Comparison of ENCODE assay signal across 8 cellular contexts in genomic region chr5:140690941-140691924, GRCh38. TPM values are rescaled to one million over a fixed set of nuclear protein-coding genes. Genes with fewer than 3 reads are reported as not detected.
DNase-seq lines count a peak whose midpoint lies in the region; ATAC-seq and TF ChIP-seq lines count a peak whose summit lies in the region.

HARS1 (minus strand) TSS chr5:140691370; CDS start chr5:140691304, 66 bp downstream.
A gene with protein sequence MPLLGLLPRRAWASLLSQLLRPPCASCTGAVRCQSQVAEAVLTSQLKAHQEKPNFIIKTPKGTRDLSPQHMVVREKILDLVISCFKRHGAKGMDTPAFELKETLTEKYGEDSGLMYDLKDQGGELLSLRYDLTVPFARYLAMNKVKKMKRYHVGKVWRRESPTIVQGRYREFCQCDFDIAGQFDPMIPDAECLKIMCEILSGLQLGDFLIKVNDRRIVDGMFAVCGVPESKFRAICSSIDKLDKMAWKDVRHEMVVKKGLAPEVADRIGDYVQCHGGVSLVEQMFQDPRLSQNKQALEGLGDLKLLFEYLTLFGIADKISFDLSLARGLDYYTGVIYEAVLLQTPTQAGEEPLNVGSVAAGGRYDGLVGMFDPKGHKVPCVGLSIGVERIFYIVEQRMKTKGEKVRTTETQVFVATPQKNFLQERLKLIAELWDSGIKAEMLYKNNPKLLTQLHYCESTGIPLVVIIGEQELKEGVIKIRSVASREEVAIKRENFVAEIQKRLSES (plus strand): TSS chr5:140691455. CDS start chr5:140691649, 194 bp downstream.

- H3K27ac ChIP-seq in MM.1S (ENCODE audit: low read length) = peak within 1 kb of the TSS; percentile 63
- peak within 1 kb of the TSS; percentile 48 for H3K27ac ChIP-seq in SJCRH30
- peak within 1 kb of the TSS; percentile 70 for H3K27ac ChIP-seq in foreskin keratinocyte
- peak within 1 kb of the TSS; percentile 87 for H3K27ac ChIP-seq in neural progenitor cell

- H3K79me2 ChIP-seq in MM.1S (ENCODE audit: low read length) (peaks cover 55% of the 10 kb centered on the region), neural progenitor cell (ENCODE audit: low read depth) (peaks cover 48% of the 10 kb centered on the region)

- DNase-seq in G401 (ENCODE audit: low spot score) = peak; percentile 96
- DNase-seq in HAP-1 (ENCODE audit: low spot score in 2 of 2) = peak; percentile 93 to 94
- DNase-seq in MM.1S = peak; percentile 95
- DNase-seq in SJCRH30 = peak; percentile 95
- DNase-seq in activated naive CD4-positive, alpha-beta T cell (lab: John Stamatoyannopoulos, UW) = peak; percentile 53 to 73 (median 62)
- DNase-seq in foreskin keratinocyte = peak; percentile 94 to 95
- DNase-seq in neural progenitor cell (ENCODE audit: low spot score) = peak; percentile 94
- DNase-seq in stromal cell of bone marrow (ENCODE audit: low read depth) = peak; percentile 93

- peak within 1 kb of the TSS; percentile 98 for H3K4me3 Mint-ChIP-seq in neural progenitor cell

- H3K9ac ChIP-seq in MM.1S (ENCODE audit: low read length) (peak within 1 kb of the TSS; percentile 80), neural progenitor cell (peak within 1 kb of the TSS; percentile 61)

- H3K9me3 Mint-ChIP-seq in neural progenitor cell = no peaks in the 10 kb centered on the region

- H3K36me3 ChIP-seq in HAP-1 (replicated peaks) (peaks cover 45% of the 10 kb centered on the region), MM.1S (replicated peaks; ENCODE audit: insufficient read depth, low read length) (peaks cover 10% of the 10 kb centered on the region), SJCRH30 (peaks cover 14% of the 10 kb centered on the region), neural progenitor cell (no peaks in the 10 kb centered on the region)

- peaks cover 6% of the 10 kb centered on the region; the same call in 1 of the 2 replicates for H3K4me1 ChIP-seq in HAP-1
- peaks cover 10% of the 10 kb centered on the region; the same call in 1 of the 2 replicates for H3K4me1 ChIP-seq in MM.1S (ENCODE audit: low read length)
- H3K4me1 ChIP-seq in SJCRH30 = no peaks in the 10 kb centered on the region; the same call in 1 of the 2 replicates
- H3K4me1 ChIP-seq in foreskin keratinocyte = peaks cover 3% of the 10 kb centered on the region
- no peaks in the 10 kb centered on the region for H3K4me1 ChIP-seq in neural progenitor cell

- peak; percentile 91 for ATAC-seq in foreskin keratinocyte

- H3K4me3 ChIP-seq in HAP-1 = peak within 1 kb of the TSS; percentile 85
- H3K4me3 ChIP-seq in MM.1S (ENCODE audit: low read length) = peak within 1 kb of the TSS; percentile 91
- H3K4me3 ChIP-seq in SJCRH30 = peak within 1 kb of the TSS; percentile 67
- peak within 1 kb of the TSS; percentile 79 for H3K4me3 ChIP-seq in neural progenitor cell

- TF ChIP-seq CTCF in MM.1S (IDR thresholded peaks at IDR 0.05; ENCODE audit: low read length) (no peak), foreskin keratinocyte (conservative IDR thresholded peaks at IDR 0.05) (peak; percentile 16), neural progenitor cell (IDR thresholded peaks at IDR 0.05) (no peak)

- H3K4me2 ChIP-seq in MM.1S (ENCODE audit: low read depth, low read length) (peak within 1 kb of the TSS; percentile 87), neural progenitor cell (peak within 1 kb of the TSS; percentile 82)

- H3K9me3 ChIP-seq in HAP-1 = no peaks in the 10 kb centered on the region
- H3K9me3 ChIP-seq in MM.1S (replicated peaks; ENCODE audit: insufficient read depth, low read length) = no peaks in the 10 kb centered on the region
- no peaks in the 10 kb centered on the region for H3K9me3 ChIP-seq in SJCRH30 (replicated peaks)
- no peaks in the 10 kb centered on the region for H3K9me3 ChIP-seq in neural progenitor cell (ENCODE audit: low read depth)

- no peaks in the 10 kb centered on the region for H3K27me3 Mint-ChIP-seq in neural progenitor cell (ENCODE audit: insufficient read depth, low read depth)

- H3K27me3 ChIP-seq in HAP-1 (ENCODE audit: low read depth) = no peaks in the 10 kb centered on the region
- no peaks in the 10 kb centered on the region for H3K27me3 ChIP-seq in MM.1S (replicated peaks; ENCODE audit: insufficient read depth, low read length)
- H3K27me3 ChIP-seq in SJCRH30 = no peaks in the 10 kb centered on the region
- H3K27me3 ChIP-seq in foreskin keratinocyte = no peaks in the 10 kb centered on the region
- H3K27me3 ChIP-seq in neural progenitor cell = no peaks in the 10 kb centered on the region

- H3F3A ChIP-seq in MM.1S (ENCODE audit: insufficient read depth, low read length) (peaks cover 15% of the 10 kb centered on the region), neural progenitor cell (ENCODE audit: low read depth) (peaks cover 12% of the 10 kb centered on the region)

- H2AFZ ChIP-seq in MM.1S (ENCODE audit: low read length) (peak within 1 kb of the TSS; percentile 93), neural progenitor cell (replicated peaks) (peak within 1 kb of the TSS; percentile 92)

- H3K9me2 ChIP-seq in MM.1S (replicated peaks; ENCODE audit: insufficient read depth, low read length) = no peaks in the 10 kb centered on the region

- peak within 1 kb of the TSS; percentile 76 for H3K27ac Mint-ChIP-seq in neural progenitor cell

- H3K36me3 Mint-ChIP-seq in neural progenitor cell = peaks cover 7% of the 10 kb centered on the region

- in situ Hi-C loops in G401 (cut with HindIII; ENCODE audit: low sequenced_read_pairs) (no loop called here), HAP-1 (cut with MboI; ENCODE audit: low sequenced_read_pairs) (no loop called here)

- H4K20me1 ChIP-seq in MM.1S (ENCODE audit: insufficient read depth, low read length) = no peaks in the 10 kb centered on the region
- H4K20me1 ChIP-seq in neural progenitor cell (ENCODE audit: low read depth) = peaks cover 11% of the 10 kb centered on the region

- peaks cover 17% of the 10 kb centered on the region for H3K4me1 Mint-ChIP-seq in neural progenitor cell

RNA-seq across cellular contexts. Expression of gene HARS1, which starts in this region (rescaled TPM):
- total RNA-seq in G401 (2014; rRNA removed; shearing (Covaris generic)) = 76.3 and 80.6 TPM in 2 replicates
- 75.2 and 82.0 TPM in 2 replicates for total RNA-seq in SJCRH30 (2014; rRNA removed; shearing (Covaris generic))
- total RNA-seq in foreskin keratinocyte (89.8 and 91.4 TPM in 2 replicates), neural progenitor cell (ENCODE audit: low replicate concordance) (44.9 and 45.7 TPM in 2 replicates)
- polyA plus RNA-seq in foreskin keratinocyte = 76.6 and 81.0 TPM in 2 replicates

RNA-seq across cellular contexts. Expression of the second gene that starts in this region (rescaled TPM):
- 20.9 and 30.0 TPM in 2 replicates for total RNA-seq in G401 (2014; rRNA removed; shearing (Covaris generic))
- 27.1 TPM in 2 replicates for total RNA-seq in SJCRH30 (2014; rRNA removed; shearing (Covaris generic))
- total RNA-seq in foreskin keratinocyte = 29.2 and 31.6 TPM in 2 replicates
- polyA plus RNA-seq in foreskin keratinocyte = 19.1 and 19.5 TPM in 2 replicates
- 30.6 and 34.1 TPM in 2 replicates for total RNA-seq in neural progenitor cell (ENCODE audit: low replicate concordance)

Comparison
In these comparisons a context has a peak if more than half of its experiments do, and no peak if none do; other contexts are left out.
1. Peak in every context shown above with its lines: DNase-seq, ATAC-seq, H3K4me3 ChIP-seq and H3K27ac ChIP-seq.